In the genomic region with DNA sequence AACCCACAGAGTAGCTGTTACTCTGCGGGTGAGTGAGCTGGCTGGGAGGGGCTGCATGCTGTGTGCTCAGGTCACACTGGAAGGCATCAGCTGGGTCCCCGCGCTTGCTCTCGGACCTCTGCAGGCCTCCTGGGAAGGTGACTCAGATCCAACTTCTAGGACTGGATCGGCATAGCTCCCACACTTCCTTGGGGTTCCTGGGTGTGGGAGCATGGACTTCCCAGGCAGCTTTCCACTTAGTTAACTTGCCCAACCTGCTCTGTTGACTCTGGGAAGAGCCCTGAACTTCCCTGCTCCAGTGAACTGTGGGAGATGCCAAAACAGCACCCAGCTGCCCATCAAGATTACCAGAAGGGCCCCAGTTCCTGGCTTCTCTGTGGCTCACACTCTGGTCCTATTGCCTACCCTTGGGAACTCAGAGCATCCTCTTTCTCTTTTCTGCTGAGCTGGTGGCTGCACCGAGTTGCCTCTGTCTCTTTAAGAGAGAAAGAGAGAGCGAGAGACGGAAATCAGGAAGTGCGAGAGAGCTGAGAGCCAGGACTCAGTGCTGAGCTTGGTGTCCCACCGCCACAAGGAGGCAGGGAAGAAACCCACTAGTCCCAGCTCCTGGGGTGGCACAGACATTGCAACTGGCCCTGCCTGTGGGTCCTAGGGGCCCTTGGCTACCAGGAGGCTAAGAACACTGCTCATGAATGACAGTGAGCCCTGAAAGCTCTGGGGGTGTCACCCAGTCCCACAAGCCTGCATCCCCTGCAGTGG, we compare ENCODE assay signal across 1 cellular context.
A peak's percentile ranks its signal among the peaks of the same experiment; 100 is the strongest.
TF ChIP-seq lines count a peak whose summit lies in the region.

A gene (plus strand): TSS at position 544 of the 759 bp plus-strand sequence. CDS start 2,752 bp downstream, outside the sequence.

TF ChIP-seq in K562, 482 proteins besides CTCF, POLR2A, EP300 and RAD21 (continued from another document and continues in another):
- TF ChIP-seq, protein P1, sequence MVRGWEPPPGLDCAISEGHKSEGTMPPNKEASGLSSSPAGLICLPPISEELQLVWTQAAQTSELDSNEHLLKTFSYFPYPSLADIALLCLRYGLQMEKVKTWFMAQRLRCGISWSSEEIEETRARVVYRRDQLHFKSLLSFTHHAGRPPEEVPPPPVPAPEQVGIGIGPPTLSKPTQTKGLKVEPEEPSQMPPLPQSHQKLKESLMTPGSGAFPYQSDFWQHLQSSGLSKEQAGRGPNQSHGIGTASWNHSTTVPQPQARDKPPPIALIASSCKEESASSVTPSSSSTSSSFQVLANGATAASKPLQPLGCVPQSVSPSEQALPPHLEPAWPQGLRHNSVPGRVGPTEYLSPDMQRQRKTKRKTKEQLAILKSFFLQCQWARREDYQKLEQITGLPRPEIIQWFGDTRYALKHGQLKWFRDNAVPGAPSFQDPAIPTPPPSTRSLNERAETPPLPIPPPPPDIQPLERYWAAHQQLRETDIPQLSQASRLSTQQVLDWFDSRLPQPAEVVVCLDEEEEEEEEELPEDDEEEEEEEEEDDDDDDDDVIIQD (CRISPR knock-in tag; IDR thresholded peaks at IDR 0.05), result no peak
- TF ChIP-seq ZNF79 (CRISPR knock-in tag; IDR thresholded peaks at IDR 0.05; ENCODE audit: low read depth), result no peak
- no peak for TF ChIP-seq NR3C1 (CRISPR knock-in tag; IDR thresholded peaks at IDR 0.05)
- no peak for TF ChIP-seq ZNF124 (CRISPR knock-in tag; IDR thresholded peaks at IDR 0.05)
- TF ChIP-seq MAFK (IDR thresholded peaks at IDR 0.05; ENCODE audit: low read length), result peak; percentile 50; the same call in 1 of the 2 replicates
- TF ChIP-seq ZNF75A (CRISPR knock-in tag; IDR thresholded peaks at IDR 0.05), result no peak
- TF ChIP-seq HNRNPLL (IDR thresholded peaks at IDR 0.05; ENCODE audit: low read depth, low read length, poor library complexity, severe bottlenecking), result no peak
- TF ChIP-seq, protein P2, sequence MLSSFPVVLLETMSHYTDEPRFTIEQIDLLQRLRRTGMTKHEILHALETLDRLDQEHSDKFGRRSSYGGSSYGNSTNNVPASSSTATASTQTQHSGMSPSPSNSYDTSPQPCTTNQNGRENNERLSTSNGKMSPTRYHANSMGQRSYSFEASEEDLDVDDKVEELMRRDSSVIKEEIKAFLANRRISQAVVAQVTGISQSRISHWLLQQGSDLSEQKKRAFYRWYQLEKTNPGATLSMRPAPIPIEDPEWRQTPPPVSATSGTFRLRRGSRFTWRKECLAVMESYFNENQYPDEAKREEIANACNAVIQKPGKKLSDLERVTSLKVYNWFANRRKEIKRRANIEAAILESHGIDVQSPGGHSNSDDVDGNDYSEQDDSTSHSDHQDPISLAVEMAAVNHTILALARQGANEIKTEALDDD (IDR thresholded peaks at IDR 0.05), result no peak
- TF ChIP-seq SPI1 (IDR thresholded peaks at IDR 0.05; ENCODE audit: borderline replicate concordance, low read depth, low read length), result peak; percentile 98
- no peak for TF ChIP-seq ZNF311 (CRISPR knock-in tag; IDR thresholded peaks at IDR 0.05)
- TF ChIP-seq ZNF507 (tag; conservative IDR thresholded peaks at IDR 0.05), result no peak
- no peak for TF ChIP-seq FOXA3 (CRISPR knock-in tag; conservative IDR thresholded peaks at IDR 0.05 in 1 of 2, IDR thresholded peaks at IDR 0.05 in 1 of 2)
- TF ChIP-seq, protein P3, sequence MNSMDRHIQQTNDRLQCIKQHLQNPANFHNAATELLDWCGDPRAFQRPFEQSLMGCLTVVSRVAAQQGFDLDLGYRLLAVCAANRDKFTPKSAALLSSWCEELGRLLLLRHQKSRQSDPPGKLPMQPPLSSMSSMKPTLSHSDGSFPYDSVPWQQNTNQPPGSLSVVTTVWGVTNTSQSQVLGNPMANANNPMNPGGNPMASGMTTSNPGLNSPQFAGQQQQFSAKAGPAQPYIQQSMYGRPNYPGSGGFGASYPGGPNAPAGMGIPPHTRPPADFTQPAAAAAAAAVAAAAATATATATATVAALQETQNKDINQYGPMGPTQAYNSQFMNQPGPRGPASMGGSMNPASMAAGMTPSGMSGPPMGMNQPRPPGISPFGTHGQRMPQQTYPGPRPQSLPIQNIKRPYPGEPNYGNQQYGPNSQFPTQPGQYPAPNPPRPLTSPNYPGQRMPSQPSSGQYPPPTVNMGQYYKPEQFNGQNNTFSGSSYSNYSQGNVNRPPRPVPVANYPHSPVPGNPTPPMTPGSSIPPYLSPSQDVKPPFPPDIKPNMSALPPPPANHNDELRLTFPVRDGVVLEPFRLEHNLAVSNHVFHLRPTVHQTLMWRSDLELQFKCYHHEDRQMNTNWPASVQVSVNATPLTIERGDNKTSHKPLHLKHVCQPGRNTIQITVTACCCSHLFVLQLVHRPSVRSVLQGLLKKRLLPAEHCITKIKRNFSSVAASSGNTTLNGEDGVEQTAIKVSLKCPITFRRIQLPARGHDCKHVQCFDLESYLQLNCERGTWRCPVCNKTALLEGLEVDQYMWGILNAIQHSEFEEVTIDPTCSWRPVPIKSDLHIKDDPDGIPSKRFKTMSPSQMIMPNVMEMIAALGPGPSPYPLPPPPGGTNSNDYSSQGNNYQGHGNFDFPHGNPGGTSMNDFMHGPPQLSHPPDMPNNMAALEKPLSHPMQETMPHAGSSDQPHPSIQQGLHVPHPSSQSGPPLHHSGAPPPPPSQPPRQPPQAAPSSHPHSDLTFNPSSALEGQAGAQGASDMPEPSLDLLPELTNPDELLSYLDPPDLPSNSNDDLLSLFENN (IDR thresholded peaks at IDR 0.05; ENCODE audit: low read depth in 2 of 2, low read length in 2 of 2), result 0 out of 4 replicates have a peak, but pooled peaks of 1 of the 2 experiments have one; percentile 14
- no peak; the same call in 1 of the 2 replicates for TF ChIP-seq ETV5 (CRISPR knock-in tag; IDR thresholded peaks at IDR 0.05; ENCODE audit: low read depth)
- no peak for TF ChIP-seq GATAD2B (IDR thresholded peaks at IDR 0.05; ENCODE audit: borderline replicate concordance)
- no peak for TF ChIP-seq ZNF695 (CRISPR knock-in tag; IDR thresholded peaks at IDR 0.05)
- TF ChIP-seq SMC3 (conservative IDR thresholded peaks at IDR 0.05; ENCODE audit: insufficient read depth, low read depth, low read length), result 0 out of 2 replicates have a peak, but pooled peaks have one; percentile 2
- no peak for TF ChIP-seq LEF1 (IDR thresholded peaks at IDR 0.05)
- 0 out of 2 replicates have a peak, but pooled peaks have one; percentile 3 for TF ChIP-seq OTX1 (CRISPR knock-in tag; IDR thresholded peaks at IDR 0.05)
- no peak for TF ChIP-seq NCOA1 (IDR thresholded peaks at IDR 0.05; ENCODE audit: low read depth)
- no peak for TF ChIP-seq RBM17 (IDR thresholded peaks at IDR 0.05; ENCODE audit: borderline replicate concordance, low read depth, low read length)
- TF ChIP-seq, protein P4, sequence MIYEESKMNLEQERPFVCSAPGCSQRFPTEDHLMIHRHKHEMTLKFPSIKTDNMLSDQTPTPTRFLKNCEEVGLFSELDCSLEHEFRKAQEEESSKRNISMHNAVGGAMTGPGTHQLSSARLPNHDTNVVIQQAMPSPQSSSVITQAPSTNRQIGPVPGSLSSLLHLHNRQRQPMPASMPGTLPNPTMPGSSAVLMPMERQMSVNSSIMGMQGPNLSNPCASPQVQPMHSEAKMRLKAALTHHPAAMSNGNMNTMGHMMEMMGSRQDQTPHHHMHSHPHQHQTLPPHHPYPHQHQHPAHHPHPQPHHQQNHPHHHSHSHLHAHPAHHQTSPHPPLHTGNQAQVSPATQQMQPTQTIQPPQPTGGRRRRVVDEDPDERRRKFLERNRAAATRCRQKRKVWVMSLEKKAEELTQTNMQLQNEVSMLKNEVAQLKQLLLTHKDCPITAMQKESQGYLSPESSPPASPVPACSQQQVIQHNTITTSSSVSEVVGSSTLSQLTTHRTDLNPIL (CRISPR knock-in tag; IDR thresholded peaks at IDR 0.05), result no peak
- TF ChIP-seq TAF9B (IDR thresholded peaks at IDR 0.05; ENCODE audit: partially characterized antibody), result no peak
- TF ChIP-seq ZNF140 (CRISPR knock-in tag; IDR thresholded peaks at IDR 0.05), result no peak
- TF ChIP-seq MCM5 (IDR thresholded peaks at IDR 0.05; ENCODE audit: low read depth), result no peak
- TF ChIP-seq EP400 (IDR thresholded peaks at IDR 0.05), result no peak
- no peak for TF ChIP-seq KLF6 (CRISPR knock-in tag; IDR thresholded peaks at IDR 0.05; ENCODE audit: borderline replicate concordance)
- TF ChIP-seq DIDO1 (tag; IDR thresholded peaks at IDR 0.05; ENCODE audit: low read depth), result no peak
- TF ChIP-seq CC2D1A (IDR thresholded peaks at IDR 0.05), result no peak
- TF ChIP-seq, protein P5, sequence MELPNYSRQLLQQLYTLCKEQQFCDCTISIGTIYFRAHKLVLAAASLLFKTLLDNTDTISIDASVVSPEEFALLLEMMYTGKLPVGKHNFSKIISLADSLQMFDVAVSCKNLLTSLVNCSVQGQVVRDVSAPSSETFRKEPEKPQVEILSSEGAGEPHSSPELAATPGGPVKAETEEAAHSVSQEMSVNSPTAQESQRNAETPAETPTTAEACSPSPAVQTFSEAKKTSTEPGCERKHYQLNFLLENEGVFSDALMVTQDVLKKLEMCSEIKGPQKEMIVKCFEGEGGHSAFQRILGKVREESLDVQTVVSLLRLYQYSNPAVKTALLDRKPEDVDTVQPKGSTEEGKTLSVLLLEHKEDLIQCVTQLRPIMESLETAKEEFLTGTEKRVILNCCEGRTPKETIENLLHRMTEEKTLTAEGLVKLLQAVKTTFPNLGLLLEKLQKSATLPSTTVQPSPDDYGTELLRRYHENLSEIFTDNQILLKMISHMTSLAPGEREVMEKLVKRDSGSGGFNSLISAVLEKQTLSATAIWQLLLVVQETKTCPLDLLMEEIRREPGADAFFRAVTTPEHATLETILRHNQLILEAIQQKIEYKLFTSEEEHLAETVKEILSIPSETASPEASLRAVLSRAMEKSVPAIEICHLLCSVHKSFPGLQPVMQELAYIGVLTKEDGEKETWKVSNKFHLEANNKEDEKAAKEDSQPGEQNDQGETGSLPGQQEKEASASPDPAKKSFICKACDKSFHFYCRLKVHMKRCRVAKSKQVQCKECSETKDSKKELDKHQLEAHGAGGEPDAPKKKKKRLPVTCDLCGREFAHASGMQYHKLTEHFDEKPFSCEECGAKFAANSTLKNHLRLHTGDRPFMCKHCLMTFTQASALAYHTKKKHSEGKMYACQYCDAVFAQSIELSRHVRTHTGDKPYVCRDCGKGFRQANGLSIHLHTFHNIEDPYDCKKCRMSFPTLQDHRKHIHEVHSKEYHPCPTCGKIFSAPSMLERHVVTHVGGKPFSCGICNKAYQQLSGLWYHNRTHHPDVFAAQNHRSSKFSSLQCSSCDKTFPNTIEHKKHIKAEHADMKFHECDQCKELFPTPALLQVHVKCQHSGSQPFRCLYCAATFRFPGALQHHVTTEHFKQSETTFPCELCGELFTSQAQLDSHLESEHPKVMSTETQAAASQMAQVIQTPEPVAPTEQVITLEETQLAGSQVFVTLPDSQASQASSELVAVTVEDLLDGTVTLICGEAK (IDR thresholded peaks at IDR 0.05), result peak; percentile 32; the same call in 1 of the 2 replicates
- TF ChIP-seq, protein P5 (CRISPR knock-in tag; IDR thresholded peaks at IDR 0.05), result no peak
- no peak for TF ChIP-seq MTA1 (IDR thresholded peaks at IDR 0.05; ENCODE audit: borderline replicate concordance)
- no peak for TF ChIP-seq MYBL2 (IDR thresholded peaks at IDR 0.05; ENCODE audit: low read depth)
- no peak for TF ChIP-seq MYBL2 (CRISPR knock-in tag; IDR thresholded peaks at IDR 0.05; ENCODE audit: borderline replicate concordance)
- TF ChIP-seq, protein P6, sequence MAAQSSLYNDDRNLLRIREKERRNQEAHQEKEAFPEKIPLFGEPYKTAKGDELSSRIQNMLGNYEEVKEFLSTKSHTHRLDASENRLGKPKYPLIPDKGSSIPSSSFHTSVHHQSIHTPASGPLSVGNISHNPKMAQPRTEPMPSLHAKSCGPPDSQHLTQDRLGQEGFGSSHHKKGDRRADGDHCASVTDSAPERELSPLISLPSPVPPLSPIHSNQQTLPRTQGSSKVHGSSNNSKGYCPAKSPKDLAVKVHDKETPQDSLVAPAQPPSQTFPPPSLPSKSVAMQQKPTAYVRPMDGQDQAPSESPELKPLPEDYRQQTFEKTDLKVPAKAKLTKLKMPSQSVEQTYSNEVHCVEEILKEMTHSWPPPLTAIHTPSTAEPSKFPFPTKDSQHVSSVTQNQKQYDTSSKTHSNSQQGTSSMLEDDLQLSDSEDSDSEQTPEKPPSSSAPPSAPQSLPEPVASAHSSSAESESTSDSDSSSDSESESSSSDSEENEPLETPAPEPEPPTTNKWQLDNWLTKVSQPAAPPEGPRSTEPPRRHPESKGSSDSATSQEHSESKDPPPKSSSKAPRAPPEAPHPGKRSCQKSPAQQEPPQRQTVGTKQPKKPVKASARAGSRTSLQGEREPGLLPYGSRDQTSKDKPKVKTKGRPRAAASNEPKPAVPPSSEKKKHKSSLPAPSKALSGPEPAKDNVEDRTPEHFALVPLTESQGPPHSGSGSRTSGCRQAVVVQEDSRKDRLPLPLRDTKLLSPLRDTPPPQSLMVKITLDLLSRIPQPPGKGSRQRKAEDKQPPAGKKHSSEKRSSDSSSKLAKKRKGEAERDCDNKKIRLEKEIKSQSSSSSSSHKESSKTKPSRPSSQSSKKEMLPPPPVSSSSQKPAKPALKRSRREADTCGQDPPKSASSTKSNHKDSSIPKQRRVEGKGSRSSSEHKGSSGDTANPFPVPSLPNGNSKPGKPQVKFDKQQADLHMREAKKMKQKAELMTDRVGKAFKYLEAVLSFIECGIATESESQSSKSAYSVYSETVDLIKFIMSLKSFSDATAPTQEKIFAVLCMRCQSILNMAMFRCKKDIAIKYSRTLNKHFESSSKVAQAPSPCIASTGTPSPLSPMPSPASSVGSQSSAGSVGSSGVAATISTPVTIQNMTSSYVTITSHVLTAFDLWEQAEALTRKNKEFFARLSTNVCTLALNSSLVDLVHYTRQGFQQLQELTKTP (IDR thresholded peaks at IDR 0.05; ENCODE audit: low read depth in 1 of 2, partially characterized antibody in 2 of 2), result no peak
- TF ChIP-seq ZNF197 (CRISPR knock-in tag; IDR thresholded peaks at IDR 0.05; ENCODE audit: low read depth), result no peak
- TF ChIP-seq TAF1 (IDR thresholded peaks at IDR 0.05; ENCODE audit: control insufficient read depth, extremely low read depth, insufficient read depth, low read length, severe bottlenecking), result peak; percentile 9
